ENCODE assay signal across 10 cellular contexts in the genomic region with DNA sequence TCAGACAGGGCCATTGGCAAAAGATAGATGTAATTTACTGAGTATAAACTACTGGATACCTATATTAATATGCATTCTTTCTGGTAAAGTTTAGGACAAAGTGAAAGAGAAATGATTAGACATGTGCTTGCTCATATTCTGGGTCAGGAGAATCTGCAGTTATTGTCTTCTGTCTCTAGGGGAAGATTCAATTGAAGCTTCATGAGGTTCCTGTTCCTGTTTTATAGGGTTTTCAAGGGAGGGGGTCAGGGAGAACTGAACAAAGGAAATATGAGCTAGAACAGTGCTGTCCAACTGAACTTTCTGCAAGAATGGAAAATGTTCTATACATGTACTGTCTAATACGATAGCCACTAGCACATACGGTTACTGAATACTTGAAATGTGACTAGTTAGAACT. TPM values are rescaled to one million over a fixed set of nuclear protein-coding genes. Genes with fewer than 3 reads are reported as not detected.
DNase-seq lines count a peak whose midpoint lies in the region; ATAC-seq, FAIRE-seq and TF ChIP-seq lines count a peak whose summit lies in the region.
"Had no signal": no experiment of that assay in that cellular context is flagged by ENCODE, and none has a peak within 500 bp of the region (broad histone marks: within the 10 kb centered on the region; RNA-seq: fewer than 3 reads in every experiment).

No MANE protein-coding gene starts in this region.

- H3K79me2 ChIP-seq in SK-N-SH (ENCODE audit: insufficient read depth) (no peaks in the 10 kb centered on the region), H1 (ENCODE audit: control insufficient read depth in 1 of 2, insufficient read depth in 2 of 2, low read length in 2 of 2) (no peaks in the 10 kb centered on the region), smooth muscle cell (ENCODE audit: low read depth) (no peaks in the 10 kb centered on the region)

- TF ChIP-seq POLR2A in H1 (IDR thresholded peaks at IDR 0.05; ENCODE audit: control extremely low read depth in 1 of 2, low read depth in 2 of 2, low read length in 2 of 2), result no peak

- no peak overlapping the region for H4K8ac ChIP-seq in H1 (ENCODE audit: extremely low read depth, insufficient read depth, low read length)

- H3K9me2 ChIP-seq in SK-N-SH, result no peaks in the 10 kb centered on the region

- ATAC-seq in SK-N-SH treated with all-trans-retinoic acid at 6 μM for 48 hours, result peak; percentile 44
- no peak for ATAC-seq in HG02623 (IDR thresholded peaks at IDR 0.05; ENCODE audit: unreplicated experiment)

- H4K20me1 ChIP-seq in SK-N-SH (ENCODE audit: insufficient read depth) (no peaks in the 10 kb centered on the region), H1 (replicated peaks in 1 of 2; ENCODE audit: control insufficient read depth in 1 of 2, insufficient read depth in 2 of 2, low read length in 2 of 2) (no peaks in the 10 kb centered on the region), smooth muscle cell (ENCODE audit: low read depth) (no peaks in the 10 kb centered on the region)

- H3K4me1 Mint-ChIP-seq in endodermal cell, result peaks cover 3% of the 10 kb centered on the region

- H3K4me2 ChIP-seq in SK-N-SH (no peak overlapping the region), H1 (ENCODE audit: insufficient read depth in 1 of 2, low read depth in 2 of 2, low read length in 2 of 2) (no peak overlapping the region), smooth muscle cell (peak overlapping the region; percentile 48)
- H3K4me2 ChIP-seq: A549 had no signal

- no peak overlapping the region for H2BK15ac ChIP-seq in H1 (ENCODE audit: low read length)

- no peak overlapping the region for H3K4ac ChIP-seq in H1 (replicated peaks; ENCODE audit: insufficient read length, low read depth, low read length)

- CTCF ChIA-PET in SK-N-SH (lab: Yijun Ruan, JAX) (interaction anchor here (0.7 to 1.6 kb wide), 6 partner anchors 12 to 213 kb away, joined by 3 to 6 read pairs (median 4); no protein-coding TSS in a partner anchor), H1 (lab: Charles Lee; ENCODE audit: partially characterized antibody) (interaction anchor here (0.5 to 2.2 kb wide), 5 partner anchors 13 to 195 kb away, joined by 3 to 6 read pairs (median 4); no protein-coding TSS in a partner anchor)

- no peaks in the 10 kb centered on the region for H3K9me3 ChIP-seq in SK-N-SH
- no peaks in the 10 kb centered on the region for H3K9me3 ChIP-seq in H1 (ENCODE audit: insufficient read depth in 2 of 2, low read depth in 1 of 2, low read length in 1 of 2)
- no peaks in the 10 kb centered on the region for H3K9me3 ChIP-seq in smooth muscle cell (replicated peaks; ENCODE audit: low read depth)
- H3K9me3 ChIP-seq in endodermal cell (ENCODE audit: control insufficient read depth, low read length), result no peaks in the 10 kb centered on the region
- H3K9me3 ChIP-seq: A549 had no signal

- H3K4me1 ChIP-seq in SK-N-SH (ENCODE audit: control insufficient read depth in 1 of 2, insufficient read depth in 2 of 2, low read depth in 1 of 2, low read length in 1 of 2), result peaks cover 6 to 18% of the 10 kb centered on the region in 2 experiments; a peak in 3 of 4 replicates
- no peaks in the 10 kb centered on the region for H3K4me1 ChIP-seq in H1 (replicated peaks in 1 of 4; ENCODE audit: control insufficient read depth in 3 of 4, insufficient read depth in 4 of 4, low read length in 3 of 4)
- H3K4me1 ChIP-seq in smooth muscle cell (ENCODE audit: low read depth), result peaks cover 18% of the 10 kb centered on the region
- no peaks in the 10 kb centered on the region for H3K4me1 ChIP-seq in endodermal cell (ENCODE audit: control insufficient read depth, insufficient read depth, low read length)
- H3K4me1 ChIP-seq: A549 had no signal

- no peaks in the 10 kb centered on the region for H3K36me3 Mint-ChIP-seq in endodermal cell (ENCODE audit: low read depth)

- H2BK20ac ChIP-seq in H1 (ENCODE audit: low read length), result no peak overlapping the region

- H3K27me3 ChIP-seq in SK-N-SH (ENCODE audit: insufficient read depth), result no peaks in the 10 kb centered on the region
- H3K27me3 ChIP-seq in H1 (replicated peaks in 1 of 4; ENCODE audit: control insufficient read depth in 3 of 4, extremely low read depth in 1 of 4, insufficient read depth in 3 of 4, low read length in 3 of 4), result no peaks in the 10 kb centered on the region
- H3K27me3 ChIP-seq in smooth muscle cell (ENCODE audit: low read depth), result no peaks in the 10 kb centered on the region
- H3K27me3 ChIP-seq in endodermal cell (ENCODE audit: control insufficient read depth, insufficient read depth, low read length, poor library complexity, severe bottlenecking), result no peaks in the 10 kb centered on the region

- no peak overlapping the region for H2BK5ac ChIP-seq in H1 (ENCODE audit: low read depth, low read length)

- H3F3A ChIP-seq in SK-N-SH (replicated peaks; ENCODE audit: insufficient read depth), result no peaks in the 10 kb centered on the region
- peaks cover 9% of the 10 kb centered on the region for H3F3A ChIP-seq in smooth muscle cell (ENCODE audit: low read depth)

- H2AFZ ChIP-seq in SK-N-SH (ENCODE audit: low read depth) (no peak overlapping the region), H1 (ENCODE audit: low read length) (no peak overlapping the region), smooth muscle cell (ENCODE audit: low read depth) (no peak overlapping the region)

- H3K9ac ChIP-seq in SK-N-SH (no peak overlapping the region), H1 (replicated peaks in 1 of 4; ENCODE audit: extremely low read depth in 1 of 4, low read depth in 3 of 4, low read length in 3 of 4) (no peak overlapping the region), smooth muscle cell (ENCODE audit: low read depth) (no peak overlapping the region), endodermal cell (ENCODE audit: extremely low read depth, low read length, poor library complexity, severe bottlenecking) (no peak overlapping the region)

- no peaks in the 10 kb centered on the region for H3K9me3 Mint-ChIP-seq in endodermal cell

- no peak overlapping the region for H3K27ac Mint-ChIP-seq in endodermal cell

- WGBS in SK-N-SH (ENCODE audit: low lambda C conversion rate), result 89% methylated on average over 2 of the region's 2 CpGs
- 93% methylated on average over 2 of the region's 2 CpGs; no CpG with 5 or more reads in 1 of the 2 experiments for WGBS in H1 (ENCODE audit: extremely low coverage in 1 of 2, insufficient coverage in 1 of 2, insufficient read length in 1 of 2, insufficient replicate concordance in 2 of 2, low coverage in 1 of 2, low lambda C conversion rate in 2 of 2, missing lambda C conversion rate in 1 of 2), 2 experiments
- WGBS in smooth muscle cell (ENCODE audit: low lambda C conversion rate), result 91% methylated on average over 2 of the region's 2 CpGs
- WGBS in endodermal cell (ENCODE audit: insufficient coverage in 1 of 2, insufficient read length in 1 of 2), 2 experiments, result 92 to 100% methylated on average over 2 of the region's 2 CpGs

- no peak overlapping the region for H4K5ac ChIP-seq in H1 (ENCODE audit: insufficient read length, low read depth, low read length)

- TF ChIP-seq RAD21 in SK-N-SH (IDR thresholded peaks at IDR 0.05; ENCODE audit: low read length), result no peak
- no peak for TF ChIP-seq RAD21 in H1 (IDR thresholded peaks at IDR 0.05 in 1 of 2, conservative IDR thresholded peaks at IDR 0.05 in 1 of 2; ENCODE audit: low read depth in 2 of 2, low read length in 2 of 2)

- H3K4me3 Mint-ChIP-seq in endodermal cell, result no peak overlapping the region

- DNase-seq in SK-N-SH, result no peak
- peak; percentile 46 for DNase-seq in NOMO-1 treated with dmso at 0.1 percent for 144 hours (lab: John Stamatoyannopoulos, UW; ENCODE audit: unreplicated experiment)
- DNase-seq in H1 (ENCODE audit: low read depth in 1 of 2, low spot score in 2 of 2), result no peak
- DNase-seq in smooth muscle cell (lab: John Stamatoyannopoulos, UW; ENCODE audit: unreplicated experiment), result no peak
- DNase-seq in DMS114 treated with DMSO at 0.1 percent for 48 hours (lab: John Stamatoyannopoulos, UW; ENCODE audit: unreplicated experiment), result no peak
- DNase-seq in endodermal cell, result no peak

- H3K18ac ChIP-seq in H1 (ENCODE audit: extremely low read depth, low read length), result no peak overlapping the region

- peaks cover 15% of the 10 kb centered on the region in 2 experiments for H3K36me3 ChIP-seq in SK-N-SH (replicated peaks in 1 of 2; ENCODE audit: control insufficient read depth in 1 of 2, insufficient read depth in 2 of 2, low read length in 1 of 2)
- no peaks in the 10 kb centered on the region for H3K36me3 ChIP-seq in H1 (ENCODE audit: control insufficient read depth in 2 of 4, insufficient read depth in 4 of 4, low read length in 3 of 4)
- no peaks in the 10 kb centered on the region for H3K36me3 ChIP-seq in smooth muscle cell (ENCODE audit: low read depth)
- no peaks in the 10 kb centered on the region for H3K36me3 ChIP-seq in endodermal cell (ENCODE audit: control insufficient read depth, insufficient read depth, low read length)

- no peaks in the 10 kb centered on the region for H3K23me2 ChIP-seq in H1 (ENCODE audit: low read depth, low read length)

- POLR2A ChIA-PET in SK-N-SH (lab: Yijun Ruan, JAX), result no interaction called here
- POLR2A ChIA-PET in H1 (lab: Charles Lee; ENCODE audit: partially characterized antibody), result interaction anchor here (1.7 kb wide), 1 partner anchor 43 kb away, joined by 4 read pairs; no protein-coding TSS in a partner anchor

- H2BK12ac ChIP-seq in H1 (ENCODE audit: low read depth, low read length), result no peak overlapping the region

- no peaks in the 10 kb centered on the region for H3K27me3 Mint-ChIP-seq in endodermal cell (ENCODE audit: insufficient read depth)

- no peak overlapping the region for H3K4me3 ChIP-seq in SK-N-SH (ENCODE audit: low read depth in 2 of 2, low read length in 1 of 2)
- H3K4me3 ChIP-seq in H1 (ENCODE audit: extremely low read depth in 1 of 4, insufficient read depth in 2 of 4, low read depth in 3 of 4, low read length in 4 of 4), result no peak overlapping the region
- H3K4me3 ChIP-seq in smooth muscle cell, result no peak overlapping the region
- no peak overlapping the region for H3K4me3 ChIP-seq in endodermal cell (ENCODE audit: low read length)
- H3K4me3 ChIP-seq: A549 had no signal

- H2AK5ac ChIP-seq in H1 (ENCODE audit: low read depth, low read length), result peak overlapping the region; percentile 25; the same call in 1 of the 2 replicates

- TF ChIP-seq CTCF in SK-N-SH (IDR thresholded peaks at IDR 0.05) (no peak), H1 (IDR thresholded peaks at IDR 0.05; ENCODE audit: control extremely low read depth in 1 of 3, insufficient read depth in 1 of 3, low read depth in 1 of 3, low read length in 3 of 3) (no peak), smooth muscle cell (IDR thresholded peaks at IDR 0.05; ENCODE audit: borderline replicate concordance, insufficient read depth, poor library complexity, severe bottlenecking) (no peak), endodermal cell (conservative IDR thresholded peaks at IDR 0.05) (no peak)

- no peak overlapping the region for H2BK120ac ChIP-seq in H1 (replicated peaks; ENCODE audit: low read depth, low read length)

- no peak overlapping the region for H3K23ac ChIP-seq in H1 (ENCODE audit: insufficient read length)

- no peaks in the 10 kb centered on the region for H3K79me1 ChIP-seq in H1 (ENCODE audit: low read depth, low read length)

- H3K56ac ChIP-seq in H1 (replicated peaks; ENCODE audit: insufficient read length, low read depth, low read length), result no peak overlapping the region

- H3K14ac ChIP-seq in H1 (ENCODE audit: insufficient read length), result no peak overlapping the region

- TF ChIP-seq EP300 in SK-N-SH (IDR thresholded peaks at IDR 0.05; ENCODE audit: borderline replicate concordance in 1 of 2, low read depth in 1 of 2, low read length in 1 of 2), result no peak
- no peak for TF ChIP-seq EP300 in H1 (IDR thresholded peaks at IDR 0.05; ENCODE audit: borderline replicate concordance in 1 of 2, low read depth in 2 of 2, low read length in 2 of 2)

- no peak for FAIRE-seq in H1 (lab: Jason Lieb, UNC)
- FAIRE-seq: A549, urothelium cell line had no signal

- peak overlapping the region in 1 of 2 experiments; percentile 74; a peak in 2 of 4 replicates for H3K27ac ChIP-seq in SK-N-SH (ENCODE audit: low read depth in 2 of 2, low read length in 1 of 2)
- no peak overlapping the region for H3K27ac ChIP-seq in H1 (ENCODE audit: low read depth, low read length)
- peak overlapping the region; percentile 56 for H3K27ac ChIP-seq in smooth muscle cell (ENCODE audit: low read depth)
- H3K27ac ChIP-seq in endodermal cell (ENCODE audit: low read depth, low read length), result no peak overlapping the region
- H3K27ac ChIP-seq: A549 had no signal

- H4K91ac ChIP-seq in H1 (replicated peaks; ENCODE audit: insufficient read length, low read length), result no peak overlapping the region

RNA-seq across cellular contexts. Expression of gene CORO6, which starts 59.3 kb away (rescaled TPM):
- polyA plus RNA-seq in SK-N-SH (2012; rRNA removed) (18.4 and 28.1 TPM in 2 replicates), H1 (2011; rRNA removed) (8.6 and 13.3 TPM in 2 replicates), smooth muscle cell (2.4 and 2.9 TPM in 2 replicates)
- 2.0 and 5.5 TPM in 2 replicates for polyA plus RNA-seq in SK-N-SH (2012; cell fraction: cytosol; rRNA removed)
- polyA plus RNA-seq in SK-N-SH (2012; cell fraction: nucleus; rRNA removed), result 212 and 229 TPM in 2 replicates
- total RNA-seq in H1 (2021; fragmentation: NEBNext Ultra II Directional; extraction: Animal tissue kit (Norgen Biotek cat#: 25700)), result 2.1 and 2.5 TPM in 2 replicates
- polyA plus RNA-seq in H1 (2011; cell fraction: cytosol; rRNA removed), result 10.9 TPM
- 106 TPM for polyA plus RNA-seq in H1 (2011; cell fraction: nucleus; rRNA removed)
- 3.1 to 6.2 TPM (median 5.5 TPM) in 4 replicates for polyA plus RNA-seq in H1 (2012, experiment 1 of 2)
- 3.1 TPM for polyA plus RNA-seq in H1 (2012, experiment 2 of 2)
- 3.6 TPM for polyA plus RNA-seq in H1 (2013, experiment 1 of 2)
- 3.3 TPM for polyA plus RNA-seq in H1 (2013, experiment 2 of 2)
- polyA minus RNA-seq in H1 (2011; rRNA and poly(A)+ RNA removed), result 7.3 and 10.4 TPM in 2 replicates
- 3.2 TPM for polyA minus RNA-seq in H1 (2011; cell fraction: cytosol; rRNA and poly(A)+ RNA removed)
- 10.5 TPM for polyA minus RNA-seq in H1 (2011; cell fraction: nucleus; rRNA and poly(A)+ RNA removed)
- total RNA-seq in smooth muscle cell (2.4 and 6.2 TPM in 2 replicates), endodermal cell (under 1 TPM; 0.86 to 1.00 TPM)
- 6.2 TPM for polyA plus RNA-seq in endodermal cell (2013, experiment 1 of 2)
- 5.3 TPM for polyA plus RNA-seq in endodermal cell (2013, experiment 2 of 2)
